ENCODE assay signal across 29 cellular contexts in genomic region chr12:77996670-77997069, GRCh38.
DNase-seq lines count a peak whose midpoint lies in the region; ATAC-seq, FAIRE-seq and TF ChIP-seq lines count a peak whose summit lies in the region.
"Had no signal": no experiment of that assay in that cellular context is flagged by ENCODE, and none has a peak within 500 bp of the region (broad histone marks: within the 10 kb centered on the region; RNA-seq: fewer than 3 reads in every experiment).

No MANE protein-coding gene starts in this region.

- H2AFZ ChIP-seq in parathyroid adenoma: no peak overlapping the region

- no peak overlapping the region for H3K9ac ChIP-seq in parathyroid adenoma
- H3K9ac ChIP-seq: KMS-11 had no signal

- ATAC-seq in GM21723 (IDR thresholded peaks at IDR 0.05; ENCODE audit: unreplicated experiment): no peak
- ATAC-seq: lower lobe of right lung; naive thymus-derived CD4-positive, alpha-beta T cell; WTC11 had no signal

- FAIRE-seq in HTR-8/SVneo (lab: Jason Lieb, UNC): no peak
- FAIRE-seq: H1 had no signal

- no peak overlapping the region for H3K4me2 ChIP-seq in parathyroid adenoma (ENCODE audit: low read length)
- H3K4me2 ChIP-seq: KMS-11 had no signal

- H3K27me3 ChIP-seq in WERI-Rb-1 (ENCODE audit: insufficient read depth, low read depth, severe bottlenecking) (no peaks in the 10 kb centered on the region), parathyroid adenoma (ENCODE audit: control insufficient read depth, insufficient read depth, low read length) (no peaks in the 10 kb centered on the region)
- H3K27me3 ChIP-seq: breast epithelium, Peyer's patch, transverse colon had no signal

- H3K4me3 ChIP-seq in LNCaP clone FGC (ENCODE audit: low read depth, low read length) (no peak overlapping the region), WERI-Rb-1 (ENCODE audit: low read depth, low read length) (no peak overlapping the region), parathyroid adenoma (ENCODE audit: low read depth, low read length) (no peak overlapping the region)
- H3K4me3 ChIP-seq: breast epithelium, lower lobe of right lung, Peyer's patch, transverse colon had no signal

- H3K27ac ChIP-seq in WERI-Rb-1 (no peak overlapping the region), parathyroid adenoma (no peak overlapping the region)
- H3K27ac ChIP-seq: breast epithelium, HL-60, KMS-11, lower lobe of right lung, Peyer's patch, transverse colon had no signal

- peak; percentile 18 for DNase-seq in DMS79 treated with DMSO at 0.1 percent for 48 hours (lab: John Stamatoyannopoulos, UW)
- DNase-seq in DMS79 (lab: John Stamatoyannopoulos, UW): no peak
- DNase-seq in LNCaP clone FGC (ENCODE audit: low read depth): no peak
- peak; percentile 7 for DNase-seq in WERI-Rb-1
- no peak for DNase-seq in dedifferentiated amniotic fluid mesenchymal stem cell (ENCODE audit: extremely low spot score)
- no peak for DNase-seq in HTR-8/SVneo (ENCODE audit: insufficient read length, low spot score)
- DNase-seq: activated CD4-positive, alpha-beta T cell treated with anti-CD3 and anti-CD28 coated beads, Interleukin-2, amount 10 ng/mL, durations not matched to agents 24 days and 14 days; activated effector memory CD4-positive, alpha-beta T cell treated with Interleukin-2 at 50 U/mL for 16 hours; anterior cingulate cortex; Calu3; effector CD4-positive, alpha-beta T cell; EL; hypothalamus; lower lobe of right lung; naive thymus-derived CD4-positive, alpha-beta T cell; NCI-H146; Peyer's patch; SHP77 treated with DMSO at 0.1 percent for 48 hours; stimulated activated CD4-positive, alpha-beta T cell treated with anti-CD3 and anti-CD28 coated beads, Interleukin-15, amount 100 ng/mL, for 24 hours; stimulated activated CD4-positive, alpha-beta T cell treated with anti-CD3 and anti-CD28 coated beads, Interleukin-4, amount 100 ng/mL, for 4 hours; T-helper 9 cell; transverse colon had no signal

- no peaks in the 10 kb centered on the region for H3K36me3 ChIP-seq in WERI-Rb-1
- no peaks in the 10 kb centered on the region for H3K36me3 ChIP-seq in parathyroid adenoma (ENCODE audit: control insufficient read depth, insufficient read depth, low read length)
- H3K36me3 ChIP-seq: breast epithelium, lower lobe of right lung, Peyer's patch, transverse colon had no signal

- H3K4me1 ChIP-seq in parathyroid adenoma: peaks cover 4% of the 10 kb centered on the region
- H3K4me1 ChIP-seq: breast epithelium, lower lobe of right lung, Peyer's patch had no signal

- H3K9me3 ChIP-seq in WERI-Rb-1 (ENCODE audit: severe bottlenecking) (no peaks in the 10 kb centered on the region), parathyroid adenoma (ENCODE audit: control insufficient read depth, low read length) (no peaks in the 10 kb centered on the region)
- H3K9me3 ChIP-seq: breast epithelium, lower lobe of right lung, Peyer's patch, transverse colon had no signal

- TF ChIP-seq CTCF in LNCaP clone FGC (IDR thresholded peaks at IDR 0.05; ENCODE audit: control insufficient read depth, extremely low read depth, insufficient read depth) (peak; percentile 30), WERI-Rb-1 (IDR thresholded peaks at IDR 0.05; ENCODE audit: low read depth, low read length) (no peak), parathyroid adenoma (IDR thresholded peaks at IDR 0.05) (peak; percentile 12)

- no peaks in the 10 kb centered on the region for H3K79me2 ChIP-seq in parathyroid adenoma

Comparison
In these comparisons a context has a peak if more than half of its experiments do, and no peak if none do; other contexts are left out.
1. DNase-seq: peak in DMS79 treated with DMSO at 0.1 percent for 48 hours (single experiment) and WERI-Rb-1 (single experiment); none in DMS79 (single experiment), LNCaP clone FGC (single experiment), dedifferentiated amniotic fluid mesenchymal stem cell (single experiment) and HTR-8/SVneo (single experiment).